In genomic region chr6:125041740-125042459, GRCh38 we compare ENCODE assay signal across 1 cellular context.
TF ChIP-seq lines count a peak whose summit lies in the region.

No MANE protein-coding gene starts in this region.

TF ChIP-seq in endothelial cell of umbilical vein, 7 proteins besides CTCF, POLR2A, EP300 and RAD21 (continued from another document):
- TF ChIP-seq POLR2AphosphoS5 (IDR thresholded peaks at IDR 0.05; ENCODE audit: insufficient read depth, low read depth, low read length) = no peak
- peak; percentile 39 for TF ChIP-seq JUN (IDR thresholded peaks at IDR 0.05; ENCODE audit: borderline replicate concordance, insufficient read depth, insufficient read length, low read depth)
- no peak for TF ChIP-seq MYC (IDR thresholded peaks at IDR 0.05; ENCODE audit: low read depth, low read length)
- TF ChIP-seq FOS (IDR thresholded peaks at IDR 0.05; ENCODE audit: borderline replicate concordance, insufficient read depth, low read length) = peak; percentile 84
- no peak for TF ChIP-seq EZH2 (IDR thresholded peaks at IDR 0.05; ENCODE audit: borderline replicate concordance, low read depth, low read length, severe bottlenecking)
- TF ChIP-seq GATA2 (IDR thresholded peaks at IDR 0.05; ENCODE audit: insufficient read depth, insufficient read length, low read depth, low read length) = no peak
